In genomic region chr11:65718531-65718930, GRCh38 we compare ENCODE assay signal across 10 cellular contexts. TPM values are rescaled to one million over a fixed set of nuclear protein-coding genes. Genes with fewer than 3 reads are reported as not detected.
DNase-seq lines count a peak whose midpoint lies in the region; ATAC-seq and TF ChIP-seq lines count a peak whose summit lies in the region.
"Had no signal": no experiment of that assay in that cellular context is flagged by ENCODE, and none has a peak within 500 bp of the region (broad histone marks: within the 10 kb centered on the region; RNA-seq: fewer than 3 reads in every experiment).

No MANE protein-coding gene starts in this region.

- CTCF ChIA-PET in AG04449 (lab: Yijun Ruan, JAX): interaction anchor here (0.7 to 3.2 kb wide), 3 partner anchors 49 to 100 kb away, joined by 3 to 19 read pairs (median 4); no protein-coding TSS in a partner anchor

- H3K9me3 ChIP-seq in HAP-1 (no peaks in the 10 kb centered on the region), WERI-Rb-1 (ENCODE audit: severe bottlenecking) (no peaks in the 10 kb centered on the region)

- H3K4me3 ChIP-seq in AG04449 (ENCODE audit: low read depth, low read length): peak overlapping the region; percentile 89; the same call in 1 of the 2 replicates
- no peak overlapping the region for H3K4me3 ChIP-seq in GM23338
- no peak overlapping the region for H3K4me3 ChIP-seq in HAP-1
- H3K4me3 ChIP-seq in WERI-Rb-1 (ENCODE audit: low read depth, low read length): no peak overlapping the region

- in situ Hi-C loops in KBM-7 (cut with MboI; ENCODE audit: low pct_unique_long_range_greater_than_20kb, low sequenced_read_pairs) (no loop called here), HAP-1 (cut with MboI; ENCODE audit: low sequenced_read_pairs) (no loop called here)

- H3K27ac Mint-ChIP-seq in GM23338: no peak overlapping the region
- peak overlapping the region; percentile 87 for H3K27ac Mint-ChIP-seq in activated T-helper 17 cell treated with anti-CD3 and anti-CD28 coated beads, Interleukin-2, amount 50 U/mL, for 72 hours

- H3K4me3 Mint-ChIP-seq in GM23338: peak overlapping the region; percentile 97
- H3K4me3 Mint-ChIP-seq in activated T-helper 17 cell treated with anti-CD3 and anti-CD28 coated beads, Interleukin-2, amount 50 U/mL, for 72 hours: peak overlapping the region; percentile 87

- TF ChIP-seq CTCF in AG04449 (IDR thresholded peaks at IDR 0.05; ENCODE audit: insufficient read depth, low read length, missing control alignments) (no peak), GM23338 (conservative IDR thresholded peaks at IDR 0.05; ENCODE audit: low read depth in 2 of 2) (no peak), WERI-Rb-1 (IDR thresholded peaks at IDR 0.05; ENCODE audit: low read depth, low read length) (no peak)

- H2AFZ ChIP-seq in GM23338: no peak overlapping the region

- peaks cover 59% of the 10 kb centered on the region for H3K36me3 Mint-ChIP-seq in GM23338 (ENCODE audit: low read depth)
- H3K36me3 Mint-ChIP-seq in activated T-helper 17 cell treated with anti-CD3 and anti-CD28 coated beads, Interleukin-2, amount 50 U/mL, for 72 hours (ENCODE audit: low read depth): peaks cover 70% of the 10 kb centered on the region

- no peaks in the 10 kb centered on the region for H3K9me2 ChIP-seq in GM23338 (ENCODE audit: insufficient read depth)

- H3K27me3 ChIP-seq in GM23338 (ENCODE audit: insufficient read depth): no peaks in the 10 kb centered on the region
- H3K27me3 ChIP-seq in HAP-1 (ENCODE audit: low read depth): no peaks in the 10 kb centered on the region
- H3K27me3 ChIP-seq in WERI-Rb-1 (ENCODE audit: insufficient read depth, low read depth, severe bottlenecking): no peaks in the 10 kb centered on the region

- no peak for ATAC-seq in GM23338
- ATAC-seq in activated T-helper 17 cell treated with anti-CD3 and anti-CD28 coated beads, Interleukin-2, amount 50 U/mL, for 72 hours (replicated peaks): no peak

- 0 out of 2 replicates have a peak, but pooled peaks cover 3% of the 10 kb centered on the region for H4K20me1 ChIP-seq in GM23338 (replicated peaks; ENCODE audit: insufficient read depth)

- H3K27ac ChIP-seq in GM23338 (ENCODE audit: low read depth) (no peak overlapping the region), WERI-Rb-1 (no peak overlapping the region)

- POLR2A ChIA-PET in AG04449 (lab: Yijun Ruan, JAX): interaction anchor here (1.5 kb wide), 1 partner anchor 132 kb away, joined by 5 read pairs; no protein-coding TSS in a partner anchor

- DNase-seq in AG04449 (ENCODE audit: low read depth, low spot score) (no peak), GM23338 (ENCODE audit: low spot score) (no peak), mesenteric fat pad (ENCODE audit: low spot score) (peak; percentile 62), KBM-7 (no peak), NCI-H187 treated with DMSO at 0.1 percent for 48 hours (lab: John Stamatoyannopoulos, UW) (no peak), HAP-1 (ENCODE audit: low spot score in 2 of 2) (no peak), WERI-Rb-1 (no peak)
- DNase-seq: activated CD4-positive, alpha-beta T cell treated with anti-CD3 and anti-CD28 coated beads, Interleukin-2, amount 50 U/mL, for 4 hours; NCI-H2081 had no signal

- 0 out of 2 replicates have a peak, but pooled peaks cover 4% of the 10 kb centered on the region for H3F3A ChIP-seq in GM23338 (replicated peaks; ENCODE audit: low read depth)

- no peaks in the 10 kb centered on the region; the same call in 2 of the 3 replicates for H3K9me3 Mint-ChIP-seq in GM23338
- no peaks in the 10 kb centered on the region for H3K9me3 Mint-ChIP-seq in activated T-helper 17 cell treated with anti-CD3 and anti-CD28 coated beads, Interleukin-2, amount 50 U/mL, for 72 hours

- peaks cover 6% of the 10 kb centered on the region; the same call in 1 of the 2 replicates for H3K4me1 ChIP-seq in GM23338 (ENCODE audit: insufficient read depth)
- H3K4me1 ChIP-seq in HAP-1: peaks cover 6% of the 10 kb centered on the region

- H3K27me3 Mint-ChIP-seq in GM23338 (ENCODE audit: insufficient read depth, low read depth, poor library complexity): peaks cover 12% of the 10 kb centered on the region
- no peaks in the 10 kb centered on the region for H3K27me3 Mint-ChIP-seq in activated T-helper 17 cell treated with anti-CD3 and anti-CD28 coated beads, Interleukin-2, amount 50 U/mL, for 72 hours

- H3K36me3 ChIP-seq in GM23338 (ENCODE audit: insufficient read depth) (peaks cover 20% of the 10 kb centered on the region; the same call in 1 of the 2 replicates), HAP-1 (replicated peaks) (peaks cover 67% of the 10 kb centered on the region), WERI-Rb-1 (peaks cover 70% of the 10 kb centered on the region)

- peaks cover 10% of the 10 kb centered on the region for H3K4me1 Mint-ChIP-seq in GM23338
- peaks cover 19% of the 10 kb centered on the region for H3K4me1 Mint-ChIP-seq in activated T-helper 17 cell treated with anti-CD3 and anti-CD28 coated beads, Interleukin-2, amount 50 U/mL, for 72 hours

- H3K4me2 ChIP-seq in GM23338: no peak overlapping the region

- no peaks in the 10 kb centered on the region; the same call in 1 of the 2 replicates for H3K79me2 ChIP-seq in GM23338 (replicated peaks; ENCODE audit: insufficient read depth)

TF ChIP-seq in GM23338, 12 proteins besides CTCF, POLR2A, EP300 and RAD21 (continues in another document):
- TF ChIP-seq STAT1 (IDR thresholded peaks at IDR 0.05; ENCODE audit: unreplicated experiment) (no peak), ETS1 (IDR thresholded peaks at IDR 0.05) (no peak)

RNA-seq across cellular contexts. Expression of gene RNASEH2C, which starts 2.1 kb away (rescaled TPM):
- total RNA-seq in GM23338 (2014; rRNA removed; shearing (Covaris generic)): 37.8 and 70.8 TPM in 2 replicates
- polyA plus RNA-seq in GM23338 (2016; fragmentation: Nextera tagmentation; extraction: Ambion mirVana): 73.2 and 74.8 TPM in 2 replicates
- 10 to 100 TPM; 57.4 to 92.9 TPM for total RNA-seq in activated T-helper 17 cell treated with anti-CD3 and anti-CD28 coated beads, Interleukin-2, amount 50 U/mL, for 72 hours
- 71.8 TPM for total RNA-seq in mesenteric fat pad

RNA-seq across cellular contexts. Expression of gene KAT5, which starts 6.5 kb away (rescaled TPM):
- 33.3 and 40.4 TPM in 2 replicates for total RNA-seq in GM23338 (2014; rRNA removed; shearing (Covaris generic))
- polyA plus RNA-seq in GM23338 (2016; fragmentation: Nextera tagmentation; extraction: Ambion mirVana): 34.6 and 34.8 TPM in 2 replicates
- 10 to 100 TPM; 75.6 to 88.8 TPM for total RNA-seq in activated T-helper 17 cell treated with anti-CD3 and anti-CD28 coated beads, Interleukin-2, amount 50 U/mL, for 72 hours
- total RNA-seq in mesenteric fat pad: 49.9 TPM

RNA-seq across cellular contexts. Expression of gene RELA, which starts 55.8 kb away (rescaled TPM):
- 17.0 and 22.8 TPM in 2 replicates for total RNA-seq in GM23338 (2014; rRNA removed; shearing (Covaris generic))
- polyA plus RNA-seq in GM23338 (2016; fragmentation: Nextera tagmentation; extraction: Ambion mirVana): 12.9 and 18.5 TPM in 2 replicates
- 100 to 1,000 TPM in 1 of 2 donors, 10 to 100 TPM in 1; 82.5 to 150 TPM for total RNA-seq in activated T-helper 17 cell treated with anti-CD3 and anti-CD28 coated beads, Interleukin-2, amount 50 U/mL, for 72 hours
- 80.0 TPM for total RNA-seq in mesenteric fat pad
